ENCODE assay signal across 20 cellular contexts in genomic region chr7:135634191-135634878, GRCh38.
"Had no signal": no experiment of that assay in that cellular context is flagged by ENCODE, and none has a peak within 500 bp of the region (broad histone marks: within the 10 kb centered on the region; RNA-seq: fewer than 3 reads in every experiment).

No MANE protein-coding gene starts in this region.

- H3K27me3 ChIP-seq: dorsolateral prefrontal cortex, spleen had no signal

- H3K27ac ChIP-seq: dorsolateral prefrontal cortex, parathyroid adenoma, psoas muscle, spleen had no signal

- H3K4me1 ChIP-seq: parathyroid adenoma, psoas muscle, spleen had no signal

- H3K4me3 Mint-ChIP-seq: memory B cell; mesothelial cell of epicardium; natural killer cell treated with Interleukin-12 subunit alpha and Interleukin-12 subunit beta and Interleukin-15 and Interleukin-18, amount 100 ng/mL, for 72 hours; stimulated activated memory B cell treated with anti-CD40 and anti-IgM and Interleukin-4, amounts not matched to agents 10 μg/mL and 1 μg/mL and 100 μg/mL, for 72 hours had no signal

- H3K9me3 Mint-ChIP-seq: memory B cell; mesothelial cell of epicardium; natural killer cell treated with Interleukin-12 subunit alpha and Interleukin-12 subunit beta and Interleukin-15 and Interleukin-18, amount 100 ng/mL, for 72 hours; stimulated activated memory B cell treated with anti-CD40 and anti-IgM and Interleukin-4, amounts not matched to agents 10 μg/mL and 1 μg/mL and 100 μg/mL, for 72 hours had no signal

- H3K4me3 ChIP-seq: dorsolateral prefrontal cortex, psoas muscle, spleen had no signal

- DNase-seq: cortex of kidney; dorsolateral prefrontal cortex; effector CD8-positive, alpha-beta T cell; foreskin melanocyte; head of caudate nucleus; hippocampal formation; left colon; occipital lobe; psoas muscle; retina; spleen; stimulated activated CD4-positive, alpha-beta T cell treated with anti-CD3 and anti-CD28 coated beads, Interleukin-15, amount 100 ng/mL, for 24 hours; stimulated activated CD4-positive, alpha-beta T cell treated with anti-CD3 and anti-CD28 coated beads, Interleukin-1b, Interleukin-23, amount 100 ng/mL, for 48 hours; stimulated activated CD4-positive, alpha-beta T cell treated with anti-CD3 and anti-CD28 coated beads, Interleukin-4, amount 100 ng/mL, for 24 hours; trophoblast cell had no signal

- H2AFZ ChIP-seq: parathyroid adenoma had no signal

- H3K27ac Mint-ChIP-seq: memory B cell; mesothelial cell of epicardium; natural killer cell treated with Interleukin-12 subunit alpha and Interleukin-12 subunit beta and Interleukin-15 and Interleukin-18, amount 100 ng/mL, for 72 hours; stimulated activated memory B cell treated with anti-CD40 and anti-IgM and Interleukin-4, amounts not matched to agents 10 μg/mL and 1 μg/mL and 100 μg/mL, for 72 hours had no signal

- H3K27me3 Mint-ChIP-seq: memory B cell; natural killer cell treated with Interleukin-12 subunit alpha and Interleukin-12 subunit beta and Interleukin-15 and Interleukin-18, amount 100 ng/mL, for 72 hours; stimulated activated memory B cell treated with anti-CD40 and anti-IgM and Interleukin-4, amounts not matched to agents 10 μg/mL and 1 μg/mL and 100 μg/mL, for 72 hours had no signal

- H3K9ac ChIP-seq: parathyroid adenoma had no signal

- H3K4me1 Mint-ChIP-seq: memory B cell; mesothelial cell of epicardium; stimulated activated memory B cell treated with anti-CD40 and anti-IgM and Interleukin-4, amounts not matched to agents 10 μg/mL and 1 μg/mL and 100 μg/mL, for 72 hours had no signal

- H3K79me2 ChIP-seq: parathyroid adenoma had no signal

- H3K9me3 ChIP-seq: psoas muscle had no signal
